Comparison of ENCODE assay signal across 8 cellular contexts in genomic region chr6:26659360-26660095, GRCh38. TPM values are rescaled to one million over a fixed set of nuclear protein-coding genes. Genes with fewer than 3 reads are reported as not detected.
DNase-seq lines count a peak whose midpoint lies in the region; ATAC-seq and TF ChIP-seq lines count a peak whose summit lies in the region.
"Not testable (repeated sequence)": the region's sequence is repeated elsewhere in the genome, so short reads cannot be mapped to it uniquely, and the experiment has no call there.

TSS of gene ZNF322 (minus strand) at chr6:26659746. CDS start at chr6:26638553, 21,193 bp downstream.

- in situ Hi-C loops in astrocyte of the cerebellum (cut with HindIII; ENCODE audit: low sequenced_read_pairs) = not testable (repeated sequence)

- H3K9ac ChIP-seq in rectal smooth muscle tissue (ENCODE audit: low read length) = peak within 1 kb of the TSS; percentile 84

- not testable (repeated sequence) for H3K9me3 ChIP-seq in aorta (ENCODE audit: control insufficient read depth, low read length)

- H3K27ac ChIP-seq in rectal smooth muscle tissue (ENCODE audit: low read depth, low read length) (peak within 1 kb of the TSS; percentile 84), aorta (ENCODE audit: low read depth in 1 of 2, low read length in 2 of 2) (peak within 1 kb of the TSS; percentile 28 to 76)

- not testable (repeated sequence) for H3K4me1 ChIP-seq in rectal smooth muscle tissue (ENCODE audit: control insufficient read depth, insufficient read depth, low read length); aorta (ENCODE audit: control insufficient read depth in 1 of 2, insufficient read depth in 2 of 2, low read length in 2 of 2)

- peak; percentile 99 for ATAC-seq in GM18502 (IDR thresholded peaks at IDR 0.05; ENCODE audit: poor library complexity, unreplicated experiment)
- ATAC-seq in HG02970 (IDR thresholded peaks at IDR 0.05; ENCODE audit: low FRiP score, unreplicated experiment) = peak; percentile 97
- ATAC-seq in aorta (ENCODE audit: low FRiP score) = peak; percentile 100

- not testable (repeated sequence) for TF ChIP-seq CTCF in astrocyte of the cerebellum (IDR thresholded peaks at IDR 0.05; ENCODE audit: low read depth, low read length, missing control alignments)

- H3K4me3 ChIP-seq in astrocyte of the cerebellum (ENCODE audit: low read depth, low read length) (peak within 1 kb of the TSS; percentile 56), rectal smooth muscle tissue (ENCODE audit: low read length) (peak within 1 kb of the TSS; percentile 95), aorta (ENCODE audit: low read length in 2 of 2) (peak within 1 kb of the TSS; percentile 61 to 86)

- DNase-seq in NCI-H1930 (lab: John Stamatoyannopoulos, UW) = peak; percentile 90 to 93
- DNase-seq in T-helper 22 cell (ENCODE audit: low read depth) = peak; percentile 75
- DNase-seq in astrocyte of the cerebellum (ENCODE audit: low read depth) = peak; percentile 80
- DNase-seq in hepatic stellate cell (ENCODE audit: low spot score) = peak; percentile 96
- peak; percentile 97 to 98 for DNase-seq in aorta

- intact Hi-C loops in aorta (cut with DNase I) = not testable (repeated sequence)

- not testable (repeated sequence) for H3K36me3 ChIP-seq in rectal smooth muscle tissue (ENCODE audit: control insufficient read depth, insufficient read depth, low read length); aorta (ENCODE audit: control insufficient read depth in 1 of 2, insufficient read depth in 2 of 2, low read length in 1 of 2)

- 0 to 4% methylated on average over 42 to 48 of the region's 50 CpGs for WGBS in aorta, 2 donors

- H3K27me3 ChIP-seq in rectal smooth muscle tissue (ENCODE audit: control insufficient read depth, insufficient read depth, low read length); aorta (ENCODE audit: control insufficient read depth in 1 of 2, insufficient read depth in 2 of 2, low read length in 1 of 2): not testable (repeated sequence)

RNA-seq across cellular contexts. Expression of gene ZNF322, which starts in this region (rescaled TPM):
- total RNA-seq in aorta = 10 to 100 TPM; 21.8 to 30.3 TPM
- polyA plus RNA-seq in aorta = 10 to 100 TPM in 1 of 2 donors, 1 to 10 TPM in 1; 7.9 to 10.3 TPM

Comparison
In these comparisons a context has a peak if more than half of its experiments do, and no peak if none do; other contexts are left out.
1. Peak in every context shown above with its lines: DNase-seq, ATAC-seq, H3K4me3 ChIP-seq and H3K27ac ChIP-seq.